8 cellular contexts compared by ENCODE assay signal in genomic region chr1:40058453-40059291, GRCh38. TPM values are rescaled to one million over a fixed set of nuclear protein-coding genes. Genes with fewer than 3 reads are reported as not detected.
DNase-seq lines count a peak whose midpoint lies in the region; ATAC-seq, FAIRE-seq and TF ChIP-seq lines count a peak whose summit lies in the region.

No MANE protein-coding gene starts in this region.

- RAD21 ChIA-PET in GM12878 (lab: Charles Lee; ENCODE audit: unreplicated experiment): interaction anchor here (0.9 to 1.3 kb wide), 2 partner anchors 18 to 19 kb away, joined by 4 to 5 read pairs; partner anchors contain the start of gene CAP1

- H3K9me3 Mint-ChIP-seq in CD14-positive monocyte (no peaks in the 10 kb centered on the region), naive B cell (no peaks in the 10 kb centered on the region)

- H3K9me3 ChIP-seq in GM12878 (replicated peaks; ENCODE audit: control insufficient read depth, insufficient read depth, low read length): no peaks in the 10 kb centered on the region

- H3K27ac ChIP-seq in KMS-11 (no peak overlapping the region), GM12878 (ENCODE audit: control insufficient read depth, insufficient read depth) (peak overlapping the region; percentile 84)

- peaks cover 96% of the 10 kb centered on the region for H3K4me1 Mint-ChIP-seq in CD14-positive monocyte
- peaks cover 75 to 94% (median 84%) of the 10 kb centered on the region in 3 donors for H3K4me1 Mint-ChIP-seq in naive B cell

- peaks cover 15% of the 10 kb centered on the region; the same call in 1 of the 2 replicates for H3K79me2 ChIP-seq in KMS-11 (ENCODE audit: insufficient read depth, low read depth)
- H3K79me2 ChIP-seq in GM12878 (ENCODE audit: control insufficient read depth, insufficient read depth, low read length): peaks cover 68% of the 10 kb centered on the region

- H3K27me3 Mint-ChIP-seq in CD14-positive monocyte (ENCODE audit: low read depth in 3 of 3) (no peaks in the 10 kb centered on the region), naive B cell (no peaks in the 10 kb centered on the region)

- H3K27ac Mint-ChIP-seq in CD14-positive monocyte (peak overlapping the region; percentile 80 to 97 (median 95)), naive B cell (peak overlapping the region; percentile 50 to 94 (median 90))

- POLR2A ChIA-PET in GM12878 (lab: Charles Lee): interaction anchor here (0.5 to 2.3 kb wide), 5 partner anchors 9 to 607 kb away, joined by 3 to 10 read pairs (median 7); partner anchors contain the start of genes CAP1 and RIMS3

- in situ Hi-C loops in GM12878 (cut with MboI): no loop called here

- DNase-seq in CD14-positive monocyte (ENCODE audit: low spot score) (no peak), GM12878 (ENCODE audit: low read depth, low spot score) (no peak), naive B cell (no peak), SKM-1 (lab: John Stamatoyannopoulos, UW; ENCODE audit: unreplicated experiment) (no peak), iPS-NIHi11 (ENCODE audit: low spot score) (no peak), HuH-7.5 (ENCODE audit: low spot score) (no peak)

- CTCF ChIA-PET in GM12878 (lab: Yijun Ruan, JAX): interaction anchor here (0.9 to 7.2 kb wide), 8 partner anchors 9 to 256 kb away, joined by 3 to 41 read pairs (median 4); partner anchors contain the start of gene CAP1

- H3K9ac ChIP-seq in KMS-11: no peak overlapping the region
- no peak overlapping the region for H3K9ac ChIP-seq in GM12878 (ENCODE audit: control insufficient read depth, insufficient read depth, low read length)

- H3K36me3 ChIP-seq in KMS-11 (ENCODE audit: insufficient read depth): no peaks in the 10 kb centered on the region
- H3K36me3 ChIP-seq in GM12878 (ENCODE audit: control insufficient read depth in 2 of 2, insufficient read depth in 2 of 2, low read length in 1 of 2): peaks cover 6 to 16% of the 10 kb centered on the region in 2 experiments

- H3K4me3 ChIP-seq in KMS-11 (IDR thresholded peaks at IDR 0.05; ENCODE audit: insufficient read depth, low read depth, low read length) (no peak overlapping the region), GM12878 (0 out of 2 replicates have a peak overlapping the region, but pooled peaks have one; percentile 26)

- no peaks in the 10 kb centered on the region for H4K20me1 ChIP-seq in KMS-11 (ENCODE audit: insufficient read depth)
- no peaks in the 10 kb centered on the region; the same call in 1 of the 2 replicates for H4K20me1 ChIP-seq in GM12878 (ENCODE audit: control insufficient read depth, insufficient read depth)

- H3K4me2 ChIP-seq in KMS-11: peak overlapping the region; percentile 7; the same call in 1 of the 2 replicates
- H3K4me2 ChIP-seq in GM12878 (ENCODE audit: control insufficient read depth, insufficient read depth): peak overlapping the region; percentile 72

- SMC1A ChIA-PET in GM12878 (lab: Charles Lee; ENCODE audit: uncharacterized antibody, unreplicated experiment): interaction anchor here (1.0 to 3.8 kb wide), 7 partner anchors 9 to 95 kb away, joined by 3 to 16 read pairs (median 7); partner anchors contain the start of gene CAP1

- intact Hi-C loops in CD14-positive monocyte (cut with micrococcal nuclease) (no loop called here), GM12878 (cut with micrococcal nuclease; ENCODE audit: unreplicated experiment) (no loop called here)

- peaks cover 15% of the 10 kb centered on the region for H3K4me1 ChIP-seq in KMS-11 (ENCODE audit: low read depth, poor library complexity, severe bottlenecking)
- H3K4me1 ChIP-seq in GM12878 (ENCODE audit: control insufficient read depth, insufficient read depth, low read length): peaks cover 40% of the 10 kb centered on the region

- no TSS peak for BruUV-seq in GM12878 (replicated peaks; lab: Mats Ljungman, UMichigan)

- TF ChIP-seq CTCF in CD14-positive monocyte (IDR thresholded peaks at IDR 0.05): no peak
- TF ChIP-seq CTCF in KMS-11 (conservative IDR thresholded peaks at IDR 0.05; ENCODE audit: low read depth, low read length): no peak
- TF ChIP-seq CTCF in GM12878 (IDR thresholded peaks at IDR 0.05 in 2 of 3, conservative IDR thresholded peaks at IDR 0.05 in 1 of 3; ENCODE audit: control insufficient read depth in 2 of 3, extremely low read depth in 1 of 3, insufficient read depth in 1 of 3, low read depth in 3 of 3, low read length in 3 of 3): no peak

- FAIRE-seq in GM12878 (lab: Jason Lieb, UNC): no peak

- WGBS in GM12878 (ENCODE audit: insufficient coverage, insufficient replicate concordance, low lambda C conversion rate, missing lambda C conversion rate): 49% methylated on average over 7 of the region's 7 CpGs

- ATAC-seq in GM12878 (peak; percentile 33), naive B cell (ENCODE audit: low read depth in 2 of 2) (no peak), HG03432 (IDR thresholded peaks at IDR 0.05; ENCODE audit: unreplicated experiment) (no peak)

- TF ChIP-seq EP300 in GM12878 (IDR thresholded peaks at IDR 0.05; ENCODE audit: borderline replicate concordance in 1 of 2, control insufficient read depth in 1 of 2, low read depth in 2 of 2, low read length in 2 of 2): no peak

- peaks cover 46 to 80% of the 10 kb centered on the region in 2 donors for H3K36me3 Mint-ChIP-seq in CD14-positive monocyte
- peaks cover 5 to 13% of the 10 kb centered on the region in 2 donors for H3K36me3 Mint-ChIP-seq in naive B cell

- H2AFZ ChIP-seq in KMS-11 (ENCODE audit: low read depth) (no peak overlapping the region), GM12878 (ENCODE audit: control insufficient read depth, low read depth, low read length) (no peak overlapping the region)

- H3K4me3 Mint-ChIP-seq in CD14-positive monocyte (peak overlapping the region; percentile 52 to 83), naive B cell (peak overlapping the region; percentile 61 to 91 (median 80))

- H3K27me3 ChIP-seq in KMS-11 (ENCODE audit: insufficient read depth, low read depth) (no peaks in the 10 kb centered on the region), GM12878 (replicated peaks in 1 of 2; ENCODE audit: control insufficient read depth in 2 of 2, insufficient read depth in 2 of 2, low read length in 1 of 2) (no peaks in the 10 kb centered on the region)

- TF ChIP-seq POLR2A in GM12878 (IDR thresholded peaks at IDR 0.05; ENCODE audit: low read depth, low read length): no peak

- TF ChIP-seq RAD21 in GM12878 (IDR thresholded peaks at IDR 0.05; ENCODE audit: insufficient read depth, low read depth, low read length): no peak

TF ChIP-seq in GM12878, 131 proteins besides CTCF, POLR2A, EP300 and RAD21 (continues in another document):
- TF ChIP-seq FOXK2 (IDR thresholded peaks at IDR 0.05) (no peak), PML (IDR thresholded peaks at IDR 0.05; ENCODE audit: low read length) (no peak), IKZF2 (IDR thresholded peaks at IDR 0.05) (no peak), YY1 (IDR thresholded peaks at IDR 0.05; ENCODE audit: low read depth, low read length) (no peak)

RNA-seq across cellular contexts. Expression of gene CAP1, which starts 18.1 kb away (rescaled TPM):
- polyA plus RNA-seq in CD14-positive monocyte (100 to 1,000 TPM; 876 to 941 TPM), GM12878 (2011; rRNA removed) (360 and 431 TPM in 2 replicates), GM12878 (2014; fragmentation: Illumina TruSeq; extraction: Trizol) (500 and 537 TPM in 2 replicates), GM12878 (2014; fragmentation: Nextera tagmentation; extraction: Ambion mirVana) (100 to 1,000 TPM; 413 to 441 TPM), GM12878 (2014; rRNA removed) (367 and 393 TPM in 2 replicates), GM12878 (2016; fragmentation: Nextera tagmentation; extraction: Ambion mirVana) (100 to 1,000 TPM; 475 to 481 TPM), naive B cell (ENCODE audit: low read depth in 6 of 6) (100 to 1,000 TPM; 550 to 750 (median 592) TPM)
- 67.9 and 74.3 TPM in 2 replicates for total RNA-seq in GM12878 (2013; cell fraction: nucleolus; rRNA removed)
- total RNA-seq in GM12878 (2014; rRNA removed) (378 and 394 TPM in 2 replicates), GM12878 (2014; rRNA removed; fragmentation: Illumina TruSeq; extraction: Trizol) (405 and 421 TPM in 2 replicates), GM12878 (2021) (482 and 491 TPM in 2 replicates)
- 209 TPM for polyA plus RNA-seq in GM12878 (2011; ENCODE audit: low read depth)
- polyA plus RNA-seq in GM12878 (2011; cell fraction: cytosol; rRNA removed): 219 and 245 TPM in 2 replicates
- polyA plus RNA-seq in GM12878 (2011; cell fraction: nucleus; rRNA removed): 178 and 179 TPM in 2 replicates
- polyA plus RNA-seq in GM12878 (2012): 262 and 277 TPM in 2 replicates
- 238 and 242 TPM in 2 replicates for polyA minus RNA-seq in GM12878 (2011; rRNA and poly(A)+ RNA removed)
- polyA minus RNA-seq in GM12878 (2011; cell fraction: cytosol; rRNA and poly(A)+ RNA removed): 82.6 and 88.4 TPM in 2 replicates
- polyA minus RNA-seq in GM12878 (2011; cell fraction: nucleus; rRNA and poly(A)+ RNA removed): 51.4 and 68.3 TPM in 2 replicates

RNA-seq across cellular contexts. Expression of gene PPT1, which starts 38.4 kb away (rescaled TPM):
- 1,000 to 10,000 TPM in 1 of 2 donors, 100 to 1,000 TPM in 1; 658 to 1,143 TPM for polyA plus RNA-seq in CD14-positive monocyte
- total RNA-seq in GM12878 (2013; cell fraction: nucleolus; rRNA removed): 42.3 and 51.6 TPM in 2 replicates
- total RNA-seq in GM12878 (2014; rRNA removed): 67.6 and 70.2 TPM in 2 replicates
- 92.1 and 95.8 TPM in 2 replicates for total RNA-seq in GM12878 (2014; rRNA removed; fragmentation: Illumina TruSeq; extraction: Trizol)
- total RNA-seq in GM12878 (2021): 70.7 and 72.8 TPM in 2 replicates
- polyA plus RNA-seq in GM12878 (2011; ENCODE audit: low read depth): 38.5 TPM
- polyA plus RNA-seq in GM12878 (2011; rRNA removed): 50.4 and 55.0 TPM in 2 replicates
- 39.0 and 41.3 TPM in 2 replicates for polyA plus RNA-seq in GM12878 (2011; cell fraction: cytosol; rRNA removed)
- 13.9 and 18.3 TPM in 2 replicates for polyA plus RNA-seq in GM12878 (2011; cell fraction: nucleus; rRNA removed)
- polyA plus RNA-seq in GM12878 (2012): 44.2 and 48.5 TPM in 2 replicates
- polyA plus RNA-seq in GM12878 (2014; fragmentation: Illumina TruSeq; extraction: Trizol): 142 and 175 TPM in 2 replicates
- polyA plus RNA-seq in GM12878 (2014; fragmentation: Nextera tagmentation; extraction: Ambion mirVana): 100 to 1,000 TPM; 111 to 147 TPM
- 58.1 and 68.0 TPM in 2 replicates for polyA plus RNA-seq in GM12878 (2014; rRNA removed)
- 100 to 1,000 TPM; 133 to 138 TPM for polyA plus RNA-seq in GM12878 (2016; fragmentation: Nextera tagmentation; extraction: Ambion mirVana)
- polyA minus RNA-seq in GM12878 (2011; rRNA and poly(A)+ RNA removed): 39.4 and 40.4 TPM in 2 replicates
- 16.8 and 18.8 TPM in 2 replicates for polyA minus RNA-seq in GM12878 (2011; cell fraction: cytosol; rRNA and poly(A)+ RNA removed)
- 3.7 and 5.9 TPM in 2 replicates for polyA minus RNA-seq in GM12878 (2011; cell fraction: nucleus; rRNA and poly(A)+ RNA removed)
- 100 to 1,000 TPM; 110 to 213 (median 133) TPM for polyA plus RNA-seq in naive B cell (ENCODE audit: low read depth in 6 of 6)
